ENCODE assay signal across 11 cellular contexts in genomic region chr2:38754049-38754448, GRCh38. TPM values are rescaled to one million over a fixed set of nuclear protein-coding genes. Genes with fewer than 3 reads are reported as not detected.
DNase-seq lines count a peak whose midpoint lies in the region; TF ChIP-seq lines count a peak whose summit lies in the region.
"Had no signal": no experiment of that assay in that cellular context is flagged by ENCODE, and none has a peak within 500 bp of the region (broad histone marks: within the 10 kb centered on the region; RNA-seq: fewer than 3 reads in every experiment).

No MANE protein-coding gene starts in this region.

- H3K9me3 ChIP-seq in breast epithelium (no peaks in the 10 kb centered on the region), SK-N-MC (ENCODE audit: low read depth, low read length) (no peaks in the 10 kb centered on the region), fibroblast of lung (ENCODE audit: control insufficient read depth, insufficient read depth, low read depth, low read length) (no peaks in the 10 kb centered on the region), tibial nerve (no peaks in the 10 kb centered on the region), WERI-Rb-1 (ENCODE audit: severe bottlenecking) (no peaks in the 10 kb centered on the region)

- H3K36me3 ChIP-seq in breast epithelium (no peaks in the 10 kb centered on the region), SK-N-MC (ENCODE audit: insufficient read depth, low read length) (peaks cover 12% of the 10 kb centered on the region), fibroblast of lung (ENCODE audit: control insufficient read depth, insufficient read depth, low read length) (peaks cover 1% of the 10 kb centered on the region), tibial nerve (peaks cover 0 to 1% (median 0%) of the 10 kb centered on the region in 3 donors), WERI-Rb-1 (peaks cover 21% of the 10 kb centered on the region)

- BruUV-seq in MCF 10A (replicated peaks; lab: Mats Ljungman, UMichigan) = no TSS peak

- H3K4me2 ChIP-seq in fibroblast of lung (ENCODE audit: extremely low read depth, insufficient read depth, low read length) = peak overlapping the region; percentile 51

- no peak for TF ChIP-seq EP300 in tibial nerve (IDR thresholded peaks at IDR 0.05)

- peaks cover 4% of the 10 kb centered on the region for H4K20me1 ChIP-seq in fibroblast of lung (ENCODE audit: control insufficient read depth, extremely low read depth, insufficient read depth, low read length)

- intact Hi-C loops in MCF 10A (cut with micrococcal nuclease) (loop anchor here (5.0 kb wide), 2 partner anchors 83 to 473 kb away; no protein-coding TSS in a partner anchor), breast epithelium (cut with DNase I; ENCODE audit: low total_unique reads) (no loop called here)

- H3K27ac ChIP-seq in breast epithelium (no peak overlapping the region), SK-N-MC (peak overlapping the region; percentile 65; the same call in 1 of the 2 replicates), fibroblast of lung (ENCODE audit: insufficient read depth, low read length) (no peak overlapping the region), tibial nerve (peak overlapping the region in 3 of 4 donors; percentile 37 to 70 (median 59)), WERI-Rb-1 (no peak overlapping the region)

- no peaks in the 10 kb centered on the region for H3K9me3 Mint-ChIP-seq in MCF 10A (ENCODE audit: unreplicated experiment)

- H2AFZ ChIP-seq in fibroblast of lung (ENCODE audit: low read length) = peak overlapping the region; percentile 39

- H3K27ac Mint-ChIP-seq in MCF 10A (ENCODE audit: low read depth, unreplicated experiment) = peak overlapping the region; percentile 42

- peak overlapping the region; percentile 38 for H3K4me3 Mint-ChIP-seq in MCF 10A (ENCODE audit: unreplicated experiment)

- TF ChIP-seq POLR2A in breast epithelium (IDR thresholded peaks at IDR 0.05) (no peak), tibial nerve (IDR thresholded peaks at IDR 0.05) (no peak)

- DNase-seq in MCF 10A (ENCODE audit: unreplicated experiment) = no peak
- DNase-seq in breast epithelium (ENCODE audit: low spot score in 2 of 2) = no peak
- no peak for DNase-seq in SK-N-MC (ENCODE audit: low read depth, low spot score)
- DNase-seq in fibroblast of lung (ENCODE audit: low read depth in 2 of 2) = no peak
- no peak for DNase-seq in tibial nerve (ENCODE audit: low spot score in 2 of 2)
- DNase-seq in NK-92 treated with Interleukin-12 subunit alpha and Interleukin-12 subunit beta, amount 100 ng/mL, for 24 hours (lab: John Stamatoyannopoulos, UW) = no peak
- DNase-seq in NCI-H2171 treated with DMSO at 0.1 percent for 48 hours (lab: John Stamatoyannopoulos, UW) = no peak
- DNase-seq in WERI-Rb-1 = no peak
- DNase-seq: caudate nucleus, NCI-H187 treated with DMSO at 0.1 percent for 48 hours, T-helper 9 cell had no signal

- no peak for TF ChIP-seq CTCF in MCF 10A (IDR thresholded peaks at IDR 0.05; ENCODE audit: unreplicated experiment)
- no peak for TF ChIP-seq CTCF in breast epithelium (IDR thresholded peaks at IDR 0.05)
- TF ChIP-seq CTCF in fibroblast of lung (conservative IDR thresholded peaks at IDR 0.05 in 1 of 2, IDR thresholded peaks at IDR 0.05 in 1 of 2; ENCODE audit: low read depth in 1 of 2, low read length in 2 of 2) = no peak
- no peak for TF ChIP-seq CTCF in tibial nerve (IDR thresholded peaks at IDR 0.05)
- no peak for TF ChIP-seq CTCF in WERI-Rb-1 (IDR thresholded peaks at IDR 0.05; ENCODE audit: low read depth, low read length)

- H3K9ac ChIP-seq in SK-N-MC (ENCODE audit: insufficient read length) = peak overlapping the region; percentile 70
- no peak overlapping the region for H3K9ac ChIP-seq in fibroblast of lung (ENCODE audit: insufficient read depth, low read length)

- POLR2A ChIA-PET in MCF 10A (lab: Yijun Ruan, JAX) = no interaction called here

- H3K27me3 Mint-ChIP-seq in MCF 10A (ENCODE audit: insufficient read depth, unreplicated experiment) = no peaks in the 10 kb centered on the region

- no peaks in the 10 kb centered on the region for H3K4me1 ChIP-seq in breast epithelium
- no peaks in the 10 kb centered on the region for H3K4me1 ChIP-seq in fibroblast of lung (ENCODE audit: control insufficient read depth, extremely low read depth, insufficient read depth, low read length)
- H3K4me1 ChIP-seq in tibial nerve = peaks cover 0 to 35% (median 5%) of the 10 kb centered on the region in 4 donors

- H3K4me3 ChIP-seq in breast epithelium = no peak overlapping the region
- peak overlapping the region; percentile 1; the same call in 1 of the 2 replicates for H3K4me3 ChIP-seq in SK-N-MC
- no peak overlapping the region for H3K4me3 ChIP-seq in fibroblast of lung (replicated peaks in 1 of 4; ENCODE audit: control extremely low read depth in 1 of 4, insufficient read depth in 1 of 4, low read depth in 3 of 4, low read length in 4 of 4)
- H3K4me3 ChIP-seq in tibial nerve = peak overlapping the region in 2 of 4 donors; percentile 28 to 35
- H3K4me3 ChIP-seq in WERI-Rb-1 (ENCODE audit: low read depth, low read length) = no peak overlapping the region

- H3K79me2 ChIP-seq in fibroblast of lung (ENCODE audit: control insufficient read depth, insufficient read depth, low read length) = peaks cover 21% of the 10 kb centered on the region

- peaks cover 9% of the 10 kb centered on the region for H3K4me1 Mint-ChIP-seq in MCF 10A (ENCODE audit: insufficient read depth, unreplicated experiment)

- CTCF ChIA-PET in MCF 10A (lab: Yijun Ruan, JAX) = no interaction called here

- H3K36me3 Mint-ChIP-seq in MCF 10A (ENCODE audit: insufficient read depth, unreplicated experiment) = peaks cover 24% of the 10 kb centered on the region

- H3K27me3 ChIP-seq in breast epithelium (no peaks in the 10 kb centered on the region), fibroblast of lung (ENCODE audit: control insufficient read depth, insufficient read depth, low read length) (no peaks in the 10 kb centered on the region), tibial nerve (no peaks in the 10 kb centered on the region), WERI-Rb-1 (ENCODE audit: insufficient read depth, low read depth, severe bottlenecking) (no peaks in the 10 kb centered on the region)

RNA-seq across cellular contexts. Expression of gene SRSF7, which starts 2.9 kb away (rescaled TPM):
- 196 and 275 TPM in 2 replicates for total RNA-seq in MCF 10A (2022)
- total RNA-seq in breast epithelium = 100 to 1,000 TPM in 2 of 3 donors, 10 to 100 TPM in 1; 82.6 to 135 (median 116) TPM
- 69.9 and 118 TPM in 2 replicates for total RNA-seq in fibroblast of lung
- 193 and 301 TPM in 2 replicates for polyA plus RNA-seq in fibroblast of lung
- 153 and 213 TPM in 2 replicates for polyA plus RNA-seq in fibroblast of lung (2012)
- polyA minus RNA-seq in fibroblast of lung (ENCODE audit: low replicate concordance) = 55.2 and 68.9 TPM in 2 replicates
- 10 to 100 TPM; 62.6 to 85.5 (median 80.9) TPM for total RNA-seq in tibial nerve

RNA-seq across cellular contexts. Expression of gene GEMIN6, which starts 24.0 kb away (rescaled TPM):
- total RNA-seq in MCF 10A (2022) (14.8 and 18.5 TPM in 2 replicates), breast epithelium (1 to 10 TPM; 5.6 to 7.6 (median 7.2) TPM), fibroblast of lung (15.0 and 18.7 TPM in 2 replicates), tibial nerve (1 to 10 TPM; 1.4 to 9.8 (median 4.4) TPM)
- polyA plus RNA-seq in fibroblast of lung = 8.2 and 12.3 TPM in 2 replicates
- polyA plus RNA-seq in fibroblast of lung (2012) = 11.5 and 16.9 TPM in 2 replicates
- 3.9 TPM in 1 of 2 replicates, not detected in the other for polyA minus RNA-seq in fibroblast of lung (ENCODE audit: low replicate concordance)

Comparison
In these comparisons a context has a peak if more than half of its experiments do, and no peak if none do; other contexts are left out.
1. H3K27ac ChIP-seq: peak in SK-N-MC (single experiment) and tibial nerve (3 of 4); none in breast epithelium (0 of 2), fibroblast of lung (single experiment) and WERI-Rb-1 (single experiment).